Comparison of ENCODE assay signal across 8 cellular contexts in the genomic region with DNA sequence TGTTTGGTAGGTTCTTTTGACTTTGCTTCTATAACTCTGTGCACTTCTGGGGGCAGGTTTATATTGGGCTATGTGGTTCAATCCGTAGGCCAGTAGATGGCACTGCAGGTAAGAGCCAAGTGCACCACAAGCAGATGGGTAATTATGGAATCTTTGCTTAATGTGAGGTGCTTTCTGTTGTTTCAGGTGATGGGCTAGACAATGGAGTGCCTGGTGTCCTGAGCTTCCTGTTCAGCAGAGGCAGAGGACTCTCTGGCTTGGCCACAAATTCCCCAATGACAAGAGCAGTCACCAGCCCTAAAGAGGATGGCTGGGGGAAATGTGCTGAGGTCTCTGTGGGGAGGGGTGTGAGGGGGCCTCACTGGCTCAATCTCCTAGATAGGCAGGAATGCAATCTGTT.
DNase-seq lines count a peak whose midpoint lies in the region; ATAC-seq, FAIRE-seq and TF ChIP-seq lines count a peak whose summit lies in the region.

No MANE protein-coding gene starts in this region.

- H3K27me3 ChIP-seq in bronchial epithelial cell (ENCODE audit: control insufficient read depth, insufficient read depth, low read length) (no peaks in the 10 kb centered on the region), lower lobe of right lung (ENCODE audit: low read depth) (no peaks in the 10 kb centered on the region)

- no peak overlapping the region for H3K27ac ChIP-seq in lower lobe of right lung

- H3K4me1 Mint-ChIP-seq in activated T-helper 1 cell treated with anti-CD3 and anti-CD28 coated beads, Interleukin-12 subunit alpha, Interleukin-12 subunit beta, Interleukin-2, Interleukin-4 antibody, amounts not matched to agents 30 ng/mL and 10 ng/mL and 1 ng/mL, durations not matched to agents 14 hours and 24 hours and 36 hours (ENCODE audit: low read depth) = no peaks in the 10 kb centered on the region

- DNase-seq in A172 (ENCODE audit: low spot score) = peak; percentile 44
- peak; percentile 74 for DNase-seq in NCI-H146 treated with DMSO at 0.1 percent for 48 hours (lab: John Stamatoyannopoulos, UW; ENCODE audit: unreplicated experiment)
- peak; percentile 51 for DNase-seq in bronchial epithelial cell (ENCODE audit: low read depth)
- DNase-seq in lower lobe of right lung = no peak
- DNase-seq in activated T-helper 1 cell treated with anti-CD3 and anti-CD28 coated beads, Interleukin-12 subunit alpha, Interleukin-12 subunit beta, Interleukin-2, Interleukin-4 antibody, amounts not matched to agents 30 ng/mL and 10 ng/mL and 1 ng/mL, durations not matched to agents 14 hours and 24 hours and 36 hours (ENCODE audit: low spot score) = no peak
- no peak for DNase-seq in mucosa of gallbladder (ENCODE audit: low spot score)

- TF ChIP-seq CTCF in GM12872 (IDR thresholded peaks at IDR 0.05; ENCODE audit: insufficient read depth, low read depth, low read length) (peak; percentile 70), bronchial epithelial cell (IDR thresholded peaks at IDR 0.05; ENCODE audit: insufficient read depth, low read length, severe bottlenecking) (peak; percentile 77), lower lobe of right lung (IDR thresholded peaks at IDR 0.05) (peak; percentile 41)

- H3K4me3 Mint-ChIP-seq in activated T-helper 1 cell treated with anti-CD3 and anti-CD28 coated beads, Interleukin-12 subunit alpha, Interleukin-12 subunit beta, Interleukin-2, Interleukin-4 antibody, amounts not matched to agents 30 ng/mL and 10 ng/mL and 1 ng/mL, durations not matched to agents 14 hours and 24 hours and 36 hours = no peak overlapping the region

- no peaks in the 10 kb centered on the region for H3K36me3 ChIP-seq in bronchial epithelial cell (ENCODE audit: control insufficient read depth, insufficient read depth, low read length)
- no peaks in the 10 kb centered on the region for H3K36me3 ChIP-seq in lower lobe of right lung

- no peak for FAIRE-seq in bronchial epithelial cell (lab: Jason Lieb, UNC)

- no peaks in the 10 kb centered on the region for H3K27me3 Mint-ChIP-seq in activated T-helper 1 cell treated with anti-CD3 and anti-CD28 coated beads, Interleukin-12 subunit alpha, Interleukin-12 subunit beta, Interleukin-2, Interleukin-4 antibody, amounts not matched to agents 30 ng/mL and 10 ng/mL and 1 ng/mL, durations not matched to agents 14 hours and 24 hours and 36 hours (ENCODE audit: insufficient read depth)

- ATAC-seq in HG02610 (IDR thresholded peaks at IDR 0.05; ENCODE audit: unreplicated experiment) = peak; percentile 80
- ATAC-seq in lower lobe of right lung = peak; percentile 71 to 74

- no peaks in the 10 kb centered on the region for H3K9me3 ChIP-seq in lower lobe of right lung

- no peaks in the 10 kb centered on the region for H3K36me3 Mint-ChIP-seq in activated T-helper 1 cell treated with anti-CD3 and anti-CD28 coated beads, Interleukin-12 subunit alpha, Interleukin-12 subunit beta, Interleukin-2, Interleukin-4 antibody, amounts not matched to agents 30 ng/mL and 10 ng/mL and 1 ng/mL, durations not matched to agents 14 hours and 24 hours and 36 hours (ENCODE audit: low read depth)

- H3K27ac Mint-ChIP-seq in activated T-helper 1 cell treated with anti-CD3 and anti-CD28 coated beads, Interleukin-12 subunit alpha, Interleukin-12 subunit beta, Interleukin-2, Interleukin-4 antibody, amounts not matched to agents 30 ng/mL and 10 ng/mL and 1 ng/mL, durations not matched to agents 14 hours and 24 hours and 36 hours = no peak overlapping the region

- H3K4me3 ChIP-seq in bronchial epithelial cell (ENCODE audit: low read depth, low read length) = no peak overlapping the region
- H3K4me3 ChIP-seq in lower lobe of right lung = no peak overlapping the region

- H3K4me1 ChIP-seq in lower lobe of right lung = no peaks in the 10 kb centered on the region

- no peaks in the 10 kb centered on the region for H3K9me3 Mint-ChIP-seq in activated T-helper 1 cell treated with anti-CD3 and anti-CD28 coated beads, Interleukin-12 subunit alpha, Interleukin-12 subunit beta, Interleukin-2, Interleukin-4 antibody, amounts not matched to agents 30 ng/mL and 10 ng/mL and 1 ng/mL, durations not matched to agents 14 hours and 24 hours and 36 hours

- intact Hi-C loops in lower lobe of right lung (cut with DNase I) = no loop called here
- intact Hi-C loops in activated T-helper 1 cell treated with anti-CD3 and anti-CD28 coated beads, Interleukin-12 subunit alpha, Interleukin-12 subunit beta, Interleukin-2, Interleukin-4 antibody, amounts not matched to agents 30 ng/mL and 10 ng/mL and 1 ng/mL, durations not matched to agents 14 hours and 24 hours and 36 hours (cut with micrococcal nuclease) = loop anchor here (5.0 kb wide), 1 partner anchor 1594 kb away; no protein-coding TSS in a partner anchor

Comparison
In these comparisons a context has a peak if more than half of its experiments do, and no peak if none do; other contexts are left out.
1. DNase-seq: peak in A172 (single experiment), NCI-H146 treated with DMSO at 0.1 percent for 48 hours (single experiment) and bronchial epithelial cell (single experiment); none in lower lobe of right lung (single experiment), activated T-helper 1 cell treated with anti-CD3 and anti-CD28 coated beads, Interleukin-12 subunit alpha, Interleukin-12 subunit beta, Interleukin-2, Interleukin-4 antibody, amounts not matched to agents 30 ng/mL and 10 ng/mL and 1 ng/mL, durations not matched to agents 14 hours and 24 hours and 36 hours (single experiment) and mucosa of gallbladder (single experiment).
2. Peak in every context shown above with its lines, with median percentiles within 50 percentile points of each other: CTCF ChIP-seq.